Comparison of ENCODE assay signal across 20 cellular contexts in genomic region chr10:1638889-1639418, GRCh38.
DNase-seq lines count a peak whose midpoint lies in the region; ATAC-seq, FAIRE-seq and TF ChIP-seq lines count a peak whose summit lies in the region.
"Had no signal": no experiment of that assay in that cellular context is flagged by ENCODE, and none has a peak within 500 bp of the region (broad histone marks: within the 10 kb centered on the region; RNA-seq: fewer than 3 reads in every experiment).

No MANE protein-coding gene starts in this region.

- no peaks in the 10 kb centered on the region for H3K9me3 ChIP-seq in right atrium auricular region
- H3K9me3 ChIP-seq in left ventricle myocardium inferior (replicated peaks): no peaks in the 10 kb centered on the region
- no peaks in the 10 kb centered on the region for H3K9me3 ChIP-seq in GM12878 (replicated peaks; ENCODE audit: control insufficient read depth, insufficient read depth, low read length)
- H3K9me3 ChIP-seq in upper lobe of right lung: no peaks in the 10 kb centered on the region
- no peaks in the 10 kb centered on the region for H3K9me3 ChIP-seq in ascending aorta
- H3K9me3 ChIP-seq in upper lobe of left lung: no peaks in the 10 kb centered on the region
- H3K9me3 ChIP-seq: breast epithelium, ovary had no signal

- CTCF ChIA-PET in GM12878 (lab: Yijun Ruan, JAX): interaction anchor here (1.0 kb wide), 1 partner anchor 17 kb away, joined by 3 read pairs; no protein-coding TSS in a partner anchor

- no peak overlapping the region for H3K4me3 ChIP-seq in right atrium auricular region
- H3K4me3 ChIP-seq in left ventricle myocardium inferior: no peak overlapping the region
- no peak overlapping the region for H3K4me3 ChIP-seq in GM12878
- H3K4me3 ChIP-seq in upper lobe of right lung: no peak overlapping the region
- no peak overlapping the region for H3K4me3 ChIP-seq in ascending aorta
- H3K4me3 ChIP-seq in upper lobe of left lung: no peak overlapping the region
- H3K4me3 ChIP-seq: breast epithelium, dorsolateral prefrontal cortex, ovary had no signal

- H4K20me1 ChIP-seq in GM12878 (ENCODE audit: control insufficient read depth, insufficient read depth): no peaks in the 10 kb centered on the region

- intact Hi-C loops in left ventricle myocardium inferior (cut with micrococcal nuclease) (no loop called here), GM12878 (cut with micrococcal nuclease; ENCODE audit: unreplicated experiment) (no loop called here), upper lobe of right lung (cut with DNase I) (no loop called here), ascending aorta (cut with DNase I) (no loop called here)

- no peak overlapping the region for H3K9ac ChIP-seq in GM12878 (ENCODE audit: control insufficient read depth, insufficient read depth, low read length)

- no peaks in the 10 kb centered on the region for H3K79me2 ChIP-seq in GM12878 (ENCODE audit: control insufficient read depth, insufficient read depth, low read length)

- 68% methylated on average over 7 of the region's 7 CpGs for WGBS in GM12878 (ENCODE audit: insufficient coverage, insufficient replicate concordance, low lambda C conversion rate, missing lambda C conversion rate)
- WGBS in upper lobe of left lung, 2 donors: 73 to 88% methylated on average over 3 to 7 of the region's 7 CpGs

- RAD21 ChIA-PET in GM12878 (lab: Charles Lee; ENCODE audit: unreplicated experiment): no interaction called here

- DNase-seq in right atrium auricular region (ENCODE audit: low spot score): peak; percentile 49
- DNase-seq in left ventricle myocardium inferior: no peak
- DNase-seq in NCI-H2196 (lab: John Stamatoyannopoulos, UW; ENCODE audit: unreplicated experiment): peak; percentile 82
- no peak for DNase-seq in GM12878 (ENCODE audit: low read depth, low spot score)
- DNase-seq in upper lobe of right lung: no peak
- DNase-seq in ascending aorta (ENCODE audit: low spot score in 2 of 2): no peak
- no peak for DNase-seq in upper lobe of left lung
- DNase-seq: activated naive CD8-positive, alpha-beta T cell treated with anti-CD3 and anti-CD28 coated beads, Interleukin-2, amount 10 ng/mL, durations not matched to agents 7 days and 5 days; dorsolateral prefrontal cortex; NCI-H524 treated with DMSO at 0.1 percent for 48 hours; ovary; PC-3; stimulated activated naive CD4-positive, alpha-beta T cell; T1000 had no signal

- no peak for TF ChIP-seq RAD21 in GM12878 (IDR thresholded peaks at IDR 0.05; ENCODE audit: insufficient read depth, low read depth, low read length)

- H3K27ac ChIP-seq in right atrium auricular region: no peak overlapping the region
- H3K27ac ChIP-seq in left ventricle myocardium inferior (replicated peaks): no peak overlapping the region
- no peak overlapping the region for H3K27ac ChIP-seq in GM12878 (ENCODE audit: control insufficient read depth, insufficient read depth)
- H3K27ac ChIP-seq in upper lobe of right lung: no peak overlapping the region
- H3K27ac ChIP-seq in ascending aorta: no peak overlapping the region
- no peak overlapping the region for H3K27ac ChIP-seq in upper lobe of left lung
- H3K27ac ChIP-seq: breast epithelium, dorsolateral prefrontal cortex, ovary had no signal

- H3K27me3 ChIP-seq in right atrium auricular region (no peaks in the 10 kb centered on the region), left ventricle myocardium inferior (ENCODE audit: low read depth) (peaks cover 28% of the 10 kb centered on the region), GM12878 (replicated peaks in 1 of 2; ENCODE audit: control insufficient read depth in 2 of 2, insufficient read depth in 2 of 2, low read length in 1 of 2) (no peaks in the 10 kb centered on the region), upper lobe of right lung (peaks cover 18% of the 10 kb centered on the region), ascending aorta (no peaks in the 10 kb centered on the region), upper lobe of left lung (no peaks in the 10 kb centered on the region)
- H3K27me3 ChIP-seq: ovary had no signal

- H3K4me1 ChIP-seq in right atrium auricular region: no peaks in the 10 kb centered on the region
- no peaks in the 10 kb centered on the region for H3K4me1 ChIP-seq in left ventricle myocardium inferior
- peaks cover 7% of the 10 kb centered on the region for H3K4me1 ChIP-seq in GM12878 (ENCODE audit: control insufficient read depth, insufficient read depth, low read length)
- no peaks in the 10 kb centered on the region for H3K4me1 ChIP-seq in upper lobe of right lung
- no peaks in the 10 kb centered on the region for H3K4me1 ChIP-seq in ascending aorta
- H3K4me1 ChIP-seq in upper lobe of left lung: no peaks in the 10 kb centered on the region
- H3K4me1 ChIP-seq: breast epithelium had no signal

- SMC1A ChIA-PET in GM12878 (lab: Charles Lee; ENCODE audit: uncharacterized antibody, unreplicated experiment): interaction anchor here (1.3 kb wide), 1 partner anchor 16 kb away, joined by 4 read pairs; no protein-coding TSS in a partner anchor

- in situ Hi-C loops in GM12878 (cut with MboI): no loop called here

- no peak overlapping the region for H2AFZ ChIP-seq in GM12878 (ENCODE audit: control insufficient read depth, low read depth, low read length)

- BruUV-seq in GM12878 (replicated peaks; lab: Mats Ljungman, UMichigan): no TSS peak

- POLR2A ChIA-PET in GM12878 (lab: Charles Lee): no interaction called here

- H3K36me3 ChIP-seq in right atrium auricular region (no peaks in the 10 kb centered on the region), left ventricle myocardium inferior (no peaks in the 10 kb centered on the region), GM12878 (ENCODE audit: control insufficient read depth in 2 of 2, insufficient read depth in 2 of 2, low read length in 1 of 2) (no peaks in the 10 kb centered on the region), upper lobe of right lung (no peaks in the 10 kb centered on the region), ascending aorta (no peaks in the 10 kb centered on the region), upper lobe of left lung (no peaks in the 10 kb centered on the region)
- H3K36me3 ChIP-seq: breast epithelium, ovary had no signal

- no peak for TF ChIP-seq EP300 in GM12878 (IDR thresholded peaks at IDR 0.05; ENCODE audit: borderline replicate concordance in 1 of 2, control insufficient read depth in 1 of 2, low read depth in 2 of 2, low read length in 2 of 2)
- TF ChIP-seq EP300 in upper lobe of left lung (IDR thresholded peaks at IDR 0.05): no peak

- no peak for ATAC-seq in GM12878
- ATAC-seq in upper lobe of right lung: peak; percentile 35
- ATAC-seq in HG03354 (IDR thresholded peaks at IDR 0.05; ENCODE audit: poor library complexity, severe bottlenecking, unreplicated experiment): no peak
- no peak for ATAC-seq in upper lobe of left lung (ENCODE audit: low FRiP score in 2 of 2)
- ATAC-seq: activated T-helper 17 cell treated with anti-CD3 and anti-CD28 coated beads, Interleukin-2, amount 50 U/mL, for 72 hours; left lobe of liver; PC-3; sciatic nerve; SK-N-SH treated with all-trans-retinoic acid at 6 μM for 48 hours had no signal

- TF ChIP-seq CTCF in right atrium auricular region (IDR thresholded peaks at IDR 0.05) (no peak), left ventricle myocardium inferior (IDR thresholded peaks at IDR 0.05; ENCODE audit: borderline replicate concordance) (no peak), GM12878 (IDR thresholded peaks at IDR 0.05 in 2 of 3, conservative IDR thresholded peaks at IDR 0.05 in 1 of 3; ENCODE audit: control insufficient read depth in 2 of 3, extremely low read depth in 1 of 3, insufficient read depth in 1 of 3, low read depth in 3 of 3, low read length in 3 of 3) (no peak), upper lobe of right lung (IDR thresholded peaks at IDR 0.05) (no peak), ascending aorta (IDR thresholded peaks at IDR 0.05) (no peak), upper lobe of left lung (IDR thresholded peaks at IDR 0.05) (no peak)

- no peak for FAIRE-seq in GM12878 (lab: Jason Lieb, UNC)

- TF ChIP-seq POLR2A in GM12878 (IDR thresholded peaks at IDR 0.05; ENCODE audit: low read depth, low read length) (no peak), upper lobe of left lung (IDR thresholded peaks at IDR 0.05) (no peak)

- no peak overlapping the region for H3K4me2 ChIP-seq in GM12878 (ENCODE audit: control insufficient read depth, insufficient read depth)

TF ChIP-seq in GM12878, 131 proteins besides CTCF, POLR2A, EP300 and RAD21:
- TF ChIP-seq EED (IDR thresholded peaks at IDR 0.05; ENCODE audit: low read depth): peak; percentile 45; the same call in 1 of the 2 replicates
- no peak for TF ChIP-seq STAT3 (IDR thresholded peaks at IDR 0.05; ENCODE audit: low read depth, low read length)

Comparison
In these comparisons a context has a peak if more than half of its experiments do, and no peak if none do; other contexts are left out.
1. DNase-seq: peak in right atrium auricular region (single experiment) and NCI-H2196 (single experiment); none in left ventricle myocardium inferior (single experiment), GM12878 (single experiment), upper lobe of right lung (single experiment), ascending aorta (0 of 2) and upper lobe of left lung (0 of 2).